Comparison of ENCODE assay signal across 1 cellular context in the genomic region with DNA sequence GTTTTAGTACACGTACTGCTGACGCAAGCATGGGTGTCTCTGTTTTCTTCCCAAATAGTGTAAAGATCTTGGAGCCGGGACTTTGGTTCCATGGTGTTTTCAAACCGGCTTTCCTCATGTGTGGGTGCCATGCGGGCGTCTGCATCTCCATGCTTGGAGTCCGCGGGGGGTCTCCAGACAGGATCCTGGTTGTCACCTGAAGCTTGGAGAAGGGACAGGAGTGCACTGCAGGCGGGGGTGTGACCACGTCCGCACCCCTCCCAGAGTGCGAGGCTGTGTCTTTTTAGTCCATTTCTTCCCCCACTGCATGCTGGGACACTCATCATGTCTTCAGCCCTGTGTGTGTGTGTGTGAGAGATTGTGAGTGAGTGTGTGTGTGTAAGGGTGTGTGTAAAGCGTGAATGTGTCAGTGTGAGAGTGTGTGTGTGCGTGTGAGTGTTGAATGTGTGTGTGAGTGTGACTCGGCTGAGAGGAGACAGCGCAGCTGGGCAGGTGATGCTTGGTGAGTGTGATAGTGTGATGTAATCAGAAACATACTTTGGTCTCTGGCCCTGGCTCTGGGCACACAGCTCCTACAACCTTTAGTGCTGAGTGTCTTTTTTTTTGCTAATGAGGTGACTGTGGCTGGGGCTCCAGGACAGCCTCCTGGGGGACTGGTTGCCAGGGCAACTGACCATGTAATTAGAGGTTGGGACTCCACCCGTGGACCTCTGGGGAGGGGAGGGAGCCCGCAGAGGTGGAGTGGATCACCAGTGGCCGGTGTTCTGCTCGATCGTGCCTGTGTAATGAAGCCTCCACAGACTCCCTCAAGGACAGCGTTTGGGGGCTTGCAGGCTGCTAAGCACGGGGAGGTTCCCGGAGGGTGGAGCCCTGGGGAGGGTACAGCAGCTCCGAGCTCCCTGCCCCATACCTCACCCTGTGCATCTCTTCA.
TF ChIP-seq lines count a peak whose summit lies in the region.

No MANE protein-coding gene starts in this region.

TF ChIP-seq in IMR-90, 13 proteins besides CTCF, POLR2A, EP300 and RAD21:
- TF ChIP-seq CEBPB (IDR thresholded peaks at IDR 0.05; ENCODE audit: low read depth, low read length) (0 out of 2 replicates have a peak, but pooled peaks have one; percentile 14), FOS (IDR thresholded peaks at IDR 0.05; ENCODE audit: low read depth, low read length) (no peak)
